1 cellular context compared by ENCODE assay signal in the genomic region with DNA sequence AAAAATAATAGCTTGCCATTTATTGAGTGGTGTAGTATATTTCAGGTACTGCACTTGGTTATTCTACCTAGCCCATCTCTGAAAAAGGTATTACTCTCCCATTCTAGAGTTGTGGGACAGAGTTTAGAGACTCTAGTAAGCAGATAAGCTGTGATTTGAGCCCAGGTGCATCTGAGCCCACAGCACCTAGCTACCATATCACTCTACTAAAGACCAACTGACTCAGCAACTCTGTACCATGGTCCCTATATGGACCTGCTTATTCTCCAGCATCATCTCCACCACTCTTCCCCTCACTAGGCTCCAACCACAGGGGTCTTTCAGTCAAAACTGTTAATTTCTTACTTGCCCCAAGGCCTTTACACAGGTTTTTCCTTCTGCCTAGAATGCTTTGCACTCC.
TF ChIP-seq lines count a peak whose summit lies in the region.

No MANE protein-coding gene starts in this region.

TF ChIP-seq in IMR-90, 13 proteins besides CTCF, POLR2A, EP300 and RAD21:
- no peak for TF ChIP-seq MAFK (IDR thresholded peaks at IDR 0.05; ENCODE audit: low read depth, low read length)
- TF ChIP-seq RCOR1 (IDR thresholded peaks at IDR 0.05; ENCODE audit: insufficient replicate concordance, low read length): no peak
- no peak for TF ChIP-seq BHLHE40 (IDR thresholded peaks at IDR 0.05; ENCODE audit: low read depth, low read length)
- TF ChIP-seq RFX5 (IDR thresholded peaks at IDR 0.05; ENCODE audit: low read depth, low read length): no peak
